Comparison of ENCODE assay signal across 12 cellular contexts in genomic region chr1:43952731-43953350, GRCh38. TPM values are rescaled to one million over a fixed set of nuclear protein-coding genes. Genes with fewer than 3 reads are reported as not detected.
DNase-seq lines count a peak whose midpoint lies in the region; ATAC-seq and TF ChIP-seq lines count a peak whose summit lies in the region.
"Had no signal": no experiment of that assay in that cellular context is flagged by ENCODE, and none has a peak within 500 bp of the region (broad histone marks: within the 10 kb centered on the region; RNA-seq: fewer than 3 reads in every experiment).

No MANE protein-coding gene starts in this region.

- no peak overlapping the region for H3K4me3 ChIP-seq in GM23338
- peak overlapping the region; percentile 0 for H3K4me3 ChIP-seq in parathyroid adenoma (ENCODE audit: low read depth, low read length)
- H3K4me3 ChIP-seq in tibial nerve: no peak overlapping the region
- H3K4me3 ChIP-seq in esophagus muscularis mucosa: no peak overlapping the region
- H3K4me3 ChIP-seq: spleen, uterus had no signal

- peaks cover 13% of the 10 kb centered on the region for H3K27me3 Mint-ChIP-seq in GM23338 (ENCODE audit: insufficient read depth, low read depth, poor library complexity)
- H3K27me3 Mint-ChIP-seq: activated T-cell treated with anti-CD3 and anti-CD28 coated beads, Interleukin-2, amount 50 U/mL, for 24 hours had no signal

- 0 out of 2 replicates have a peak overlapping the region, but pooled peaks have one; percentile 23 for H3K27ac Mint-ChIP-seq in GM23338
- H3K27ac Mint-ChIP-seq: activated T-cell treated with anti-CD3 and anti-CD28 coated beads, Interleukin-2, amount 50 U/mL, for 24 hours had no signal

- H3K36me3 Mint-ChIP-seq in GM23338 (ENCODE audit: low read depth): no peaks in the 10 kb centered on the region; the same call in 2 of the 3 replicates

- H3K36me3 ChIP-seq in GM23338 (ENCODE audit: insufficient read depth) (no peaks in the 10 kb centered on the region), parathyroid adenoma (ENCODE audit: control insufficient read depth, insufficient read depth, low read length) (no peaks in the 10 kb centered on the region), tibial nerve (peaks cover 0 to 42% (median 11%) of the 10 kb centered on the region in 3 donors), esophagus muscularis mucosa (peaks cover 17 to 42% (median 36%) of the 10 kb centered on the region in 4 donors)
- H3K36me3 ChIP-seq: uterus had no signal

- no peak for TF ChIP-seq EP300 in tibial nerve (IDR thresholded peaks at IDR 0.05)
- TF ChIP-seq EP300 in esophagus muscularis mucosa (IDR thresholded peaks at IDR 0.05): no peak

- peaks cover 19% of the 10 kb centered on the region for H3K4me1 Mint-ChIP-seq in GM23338

- ATAC-seq in GM23338: peak; percentile 97
- no peak for ATAC-seq in HG03432 (IDR thresholded peaks at IDR 0.05; ENCODE audit: unreplicated experiment)

- TF ChIP-seq CTCF in GM23338 (conservative IDR thresholded peaks at IDR 0.05; ENCODE audit: low read depth in 2 of 2) (no peak), parathyroid adenoma (IDR thresholded peaks at IDR 0.05) (no peak), tibial nerve (IDR thresholded peaks at IDR 0.05) (no peak), esophagus muscularis mucosa (IDR thresholded peaks at IDR 0.05) (no peak)

- DNase-seq in GM23338 (ENCODE audit: low spot score) (peak; percentile 94), NCI-H2196 treated with DMSO at 0.1 percent for 48 hours (lab: John Stamatoyannopoulos, UW; ENCODE audit: unreplicated experiment) (peak; percentile 77), cerebellum (ENCODE audit: low spot score) (peak; percentile 66), HK-2 (ENCODE audit: unreplicated experiment) (no peak), tibial nerve (ENCODE audit: low spot score in 2 of 2) (no peak), esophagus muscularis mucosa (ENCODE audit: extremely low spot score) (no peak)
- DNase-seq: activated T-cell treated with anti-CD3 and anti-CD28 coated beads, Interleukin-2, amount 50 U/mL, for 24 hours; spleen; uterus had no signal

- H3K4me3 Mint-ChIP-seq in GM23338: 0 out of 3 replicates have a peak overlapping the region, but pooled peaks have one; percentile 11
- H3K4me3 Mint-ChIP-seq: activated T-cell treated with anti-CD3 and anti-CD28 coated beads, Interleukin-2, amount 50 U/mL, for 24 hours had no signal

- no peaks in the 10 kb centered on the region for H3K9me2 ChIP-seq in GM23338 (ENCODE audit: insufficient read depth)

- intact Hi-C loops in esophagus muscularis mucosa (cut with DNase I): no loop called here

- no peak overlapping the region for H2AFZ ChIP-seq in GM23338
- no peak overlapping the region for H2AFZ ChIP-seq in parathyroid adenoma

- no peaks in the 10 kb centered on the region for H3K27me3 ChIP-seq in GM23338 (ENCODE audit: insufficient read depth)
- H3K27me3 ChIP-seq in parathyroid adenoma (ENCODE audit: control insufficient read depth, insufficient read depth, low read length): no peaks in the 10 kb centered on the region
- H3K27me3 ChIP-seq in tibial nerve: no peaks in the 10 kb centered on the region
- no peaks in the 10 kb centered on the region for H3K27me3 ChIP-seq in esophagus muscularis mucosa
- H3K27me3 ChIP-seq: spleen, uterus had no signal

- H3K9ac ChIP-seq in parathyroid adenoma: no peak overlapping the region

- H3F3A ChIP-seq in GM23338 (replicated peaks; ENCODE audit: low read depth): no peaks in the 10 kb centered on the region

- H3K4me2 ChIP-seq in GM23338 (no peak overlapping the region), parathyroid adenoma (ENCODE audit: low read length) (peak overlapping the region; percentile 51)

- TF ChIP-seq POLR2A in tibial nerve (IDR thresholded peaks at IDR 0.05) (no peak), esophagus muscularis mucosa (IDR thresholded peaks at IDR 0.05; ENCODE audit: low read depth) (no peak)

- peaks cover 4% of the 10 kb centered on the region; the same call in 1 of the 2 replicates for H3K79me2 ChIP-seq in GM23338 (replicated peaks; ENCODE audit: insufficient read depth)
- peaks cover 2% of the 10 kb centered on the region for H3K79me2 ChIP-seq in parathyroid adenoma

- no peak overlapping the region for H3K27ac ChIP-seq in GM23338 (ENCODE audit: low read depth)
- H3K27ac ChIP-seq in parathyroid adenoma: peak overlapping the region; percentile 60
- no peak overlapping the region for H3K27ac ChIP-seq in tibial nerve
- no peak overlapping the region for H3K27ac ChIP-seq in esophagus muscularis mucosa (replicated peaks in 1 of 4)
- H3K27ac ChIP-seq: spleen, uterus, VCaP had no signal

- 57 to 72% methylated on average over 8 of the region's 8 CpGs for WGBS in tibial nerve, 2 donors
- 69% methylated on average over 8 of the region's 8 CpGs for WGBS in esophagus muscularis mucosa

- H3K9me3 Mint-ChIP-seq in GM23338: no peaks in the 10 kb centered on the region
- H3K9me3 Mint-ChIP-seq: activated T-cell treated with anti-CD3 and anti-CD28 coated beads, Interleukin-2, amount 50 U/mL, for 24 hours had no signal

- H3K9me3 ChIP-seq in parathyroid adenoma (ENCODE audit: control insufficient read depth, low read length) (no peaks in the 10 kb centered on the region), tibial nerve (no peaks in the 10 kb centered on the region), esophagus muscularis mucosa (no peaks in the 10 kb centered on the region)
- H3K9me3 ChIP-seq: spleen, uterus had no signal

- H3K4me1 ChIP-seq in GM23338 (ENCODE audit: insufficient read depth) (peaks cover 3% of the 10 kb centered on the region; the same call in 1 of the 2 replicates), parathyroid adenoma (peaks cover 8% of the 10 kb centered on the region), tibial nerve (peaks cover 0 to 33% (median 11%) of the 10 kb centered on the region in 4 donors), esophagus muscularis mucosa (peaks cover 13 to 47% (median 23%) of the 10 kb centered on the region in 4 donors)

- no peaks in the 10 kb centered on the region; the same call in 1 of the 2 replicates for H4K20me1 ChIP-seq in GM23338 (replicated peaks; ENCODE audit: insufficient read depth)

TF ChIP-seq in GM23338, 12 proteins besides CTCF, POLR2A, EP300 and RAD21 (continues in another document):
- TF ChIP-seq STAT1 (IDR thresholded peaks at IDR 0.05; ENCODE audit: unreplicated experiment): no peak
- TF ChIP-seq EZH2 (IDR thresholded peaks at IDR 0.05; ENCODE audit: low read depth, unreplicated experiment): no peak
- TF ChIP-seq ZNF331 (CRISPR knock-in tag; IDR thresholded peaks at IDR 0.05; ENCODE audit: low read depth): no peak
- TF ChIP-seq NANOG (IDR thresholded peaks at IDR 0.05; ENCODE audit: borderline replicate concordance): no peak
- no peak for TF ChIP-seq REST (IDR thresholded peaks at IDR 0.05; ENCODE audit: unreplicated experiment)
- TF ChIP-seq CREB1 (CRISPR knock-in tag; IDR thresholded peaks at IDR 0.05; ENCODE audit: low read depth): no peak
- no peak for TF ChIP-seq ZNF114 (CRISPR knock-in tag; IDR thresholded peaks at IDR 0.05)
- TF ChIP-seq JUNB (IDR thresholded peaks at IDR 0.05; ENCODE audit: unreplicated experiment): no peak

RNA-seq across cellular contexts. Expression of gene IPO13, which starts 6.1 kb away (rescaled TPM):
- 17.9 and 22.8 TPM in 2 replicates for total RNA-seq in GM23338 (2014; rRNA removed; shearing (Covaris generic))
- polyA plus RNA-seq in GM23338 (2016; fragmentation: Nextera tagmentation; extraction: Ambion mirVana): 10.4 and 12.5 TPM in 2 replicates
- 14.0 TPM for total RNA-seq in cerebellum
- 10 to 100 TPM; 27.8 to 41.1 (median 31.2) TPM for total RNA-seq in tibial nerve
- total RNA-seq in esophagus muscularis mucosa: 10 to 100 TPM; 24.5 to 39.9 (median 29.1) TPM

RNA-seq across cellular contexts. Expression of gene DPH2, which starts 17.0 kb away (rescaled TPM):
- total RNA-seq in GM23338 (2014; rRNA removed; shearing (Covaris generic)): 68.2 and 90.3 TPM in 2 replicates
- polyA plus RNA-seq in GM23338 (2016; fragmentation: Nextera tagmentation; extraction: Ambion mirVana): 32.1 and 35.6 TPM in 2 replicates
- total RNA-seq in cerebellum (14.2 TPM), tibial nerve (10 to 100 TPM; 25.7 to 41.7 (median 31.9) TPM), esophagus muscularis mucosa (10 to 100 TPM; 13.7 to 29.2 (median 19.2) TPM)

RNA-seq across cellular contexts. Expression of gene ARTN, which starts 19.2 kb away (rescaled TPM):
- 10.4 and 35.7 TPM in 2 replicates for total RNA-seq in GM23338 (2014; rRNA removed; shearing (Covaris generic))
- 6.7 and 7.6 TPM in 2 replicates for polyA plus RNA-seq in GM23338 (2016; fragmentation: Nextera tagmentation; extraction: Ambion mirVana)
- total RNA-seq in cerebellum (0.91 TPM), tibial nerve (1 to 10 TPM in 1 of 4 donors, under 1 TPM in 1, not detected in 2; 0.66 to 1.4 TPM), esophagus muscularis mucosa (1 to 10 TPM in 1 of 4 donors, under 1 TPM in 2, not detected in 1; 0.39 to 1.1 (median 0.42) TPM)

RNA-seq across cellular contexts. Expression of gene ATP6V0B, which starts 21.9 kb away (rescaled TPM):
- total RNA-seq in GM23338 (2014; rRNA removed; shearing (Covaris generic)): 112 and 116 TPM in 2 replicates
- 142 and 149 TPM in 2 replicates for polyA plus RNA-seq in GM23338 (2016; fragmentation: Nextera tagmentation; extraction: Ambion mirVana)
- 89.9 TPM for total RNA-seq in cerebellum
- 100 to 1,000 TPM; 101 to 132 (median 113) TPM for total RNA-seq in tibial nerve
- 100 to 1,000 TPM in 1 of 4 donors, 10 to 100 TPM in 3; 68.1 to 122 (median 98.2) TPM for total RNA-seq in esophagus muscularis mucosa

RNA-seq across cellular contexts. Expression of gene B4GALT2, which starts 26.2 kb away (rescaled TPM):
- total RNA-seq in GM23338 (2014; rRNA removed; shearing (Covaris generic)): 52.7 and 63.1 TPM in 2 replicates
- 22.4 and 22.8 TPM in 2 replicates for polyA plus RNA-seq in GM23338 (2016; fragmentation: Nextera tagmentation; extraction: Ambion mirVana)
- total RNA-seq in cerebellum (59.3 TPM), tibial nerve (10 to 100 TPM; 15.5 to 49.8 (median 21.1) TPM), esophagus muscularis mucosa (10 to 100 TPM; 45.3 to 94.5 (median 77.5) TPM)

Comparison
In these comparisons a context has a peak if more than half of its experiments do, and no peak if none do; other contexts are left out.
1. DNase-seq: peak in GM23338 (single experiment), NCI-H2196 treated with DMSO at 0.1 percent for 48 hours (single experiment) and cerebellum (single experiment); none in HK-2 (single experiment), tibial nerve (0 of 2) and esophagus muscularis mucosa (single experiment).